In genomic region chr2:179265082-179265575, GRCh38 we compare ENCODE assay signal across 8 cellular contexts. TPM values are rescaled to one million over a fixed set of nuclear protein-coding genes. Genes with fewer than 3 reads are reported as not detected.
A peak's percentile ranks its signal among the peaks of the same experiment; 100 is the strongest.
DNase-seq lines count a peak whose midpoint lies in the region; ATAC-seq and TF ChIP-seq lines count a peak whose summit lies in the region.

No MANE protein-coding gene starts in this region.

- DNase-seq in G401 (ENCODE audit: low spot score) (peak; percentile 45), Panc1 (ENCODE audit: low read depth, low spot score) (no peak), endodermal cell (no peak), NCI-H2171 treated with DMSO at 0.1 percent for 48 hours (lab: John Stamatoyannopoulos, UW) (no peak), COLO668 (lab: John Stamatoyannopoulos, UW; ENCODE audit: unreplicated experiment) (no peak)
- DNase-seq in naive thymus-derived CD8-positive, alpha-beta T cell: no peak

- no peaks in the 10 kb centered on the region for H3K9me3 Mint-ChIP-seq in endodermal cell
- H3K9me3 Mint-ChIP-seq in naive thymus-derived CD8-positive, alpha-beta T cell: no peaks in the 10 kb centered on the region

- H3K27ac ChIP-seq in Panc1 (ENCODE audit: low read length) (peak overlapping the region; percentile 73; the same call in 1 of the 2 replicates), endodermal cell (ENCODE audit: low read depth, low read length) (no peak overlapping the region)

- H3K4me3 ChIP-seq in Panc1 (ENCODE audit: low read depth in 2 of 2, low read length in 2 of 2) (peak overlapping the region; percentile 50 to 78), endodermal cell (ENCODE audit: low read length) (peak overlapping the region; percentile 60)

- peak overlapping the region; percentile 83 for H3K4me3 Mint-ChIP-seq in endodermal cell
- H3K4me3 Mint-ChIP-seq in naive thymus-derived CD8-positive, alpha-beta T cell: peak overlapping the region; percentile 50 to 89 (median 80)

- peaks cover 25% of the 10 kb centered on the region for H3K4me1 Mint-ChIP-seq in endodermal cell
- peaks cover 6 to 50% (median 15%) of the 10 kb centered on the region in 4 donors for H3K4me1 Mint-ChIP-seq in naive thymus-derived CD8-positive, alpha-beta T cell

- H3K27me3 Mint-ChIP-seq in endodermal cell (ENCODE audit: insufficient read depth): peaks cover 6% of the 10 kb centered on the region
- peaks cover 14 to 21% (median 17%) of the 10 kb centered on the region in 5 donors for H3K27me3 Mint-ChIP-seq in naive thymus-derived CD8-positive, alpha-beta T cell

- no peaks in the 10 kb centered on the region; the same call in 1 of the 2 replicates for H3K36me3 ChIP-seq in Panc1 (ENCODE audit: control insufficient read depth, insufficient read depth, low read length)
- H3K36me3 ChIP-seq in endodermal cell (ENCODE audit: control insufficient read depth, insufficient read depth, low read length): no peaks in the 10 kb centered on the region

- H3K4me1 ChIP-seq in Panc1 (ENCODE audit: control insufficient read depth, insufficient read depth, low read length) (peaks cover 6% of the 10 kb centered on the region; the same call in 1 of the 2 replicates), endodermal cell (ENCODE audit: control insufficient read depth, insufficient read depth, low read length) (no peaks in the 10 kb centered on the region)

- peak overlapping the region; percentile 52 for H3K27ac Mint-ChIP-seq in endodermal cell
- peak overlapping the region in 4 of 10 donors; percentile 45 to 75 (median 63) for H3K27ac Mint-ChIP-seq in naive thymus-derived CD8-positive, alpha-beta T cell

- in situ Hi-C loops in G401 (cut with HindIII; ENCODE audit: low sequenced_read_pairs): no loop called here
- in situ Hi-C loops in Panc1 (cut with HindIII; ENCODE audit: low pct_unique_long_range_greater_than_20kb, low sequenced_read_pairs): no loop called here

- no peaks in the 10 kb centered on the region for H3K36me3 Mint-ChIP-seq in endodermal cell (ENCODE audit: low read depth)
- H3K36me3 Mint-ChIP-seq in naive thymus-derived CD8-positive, alpha-beta T cell: no peaks in the 10 kb centered on the region

- CTCF ChIA-PET in Panc1 (lab: Charles Lee): no interaction called here

- no peak for TF ChIP-seq CTCF in Panc1 (IDR thresholded peaks at IDR 0.05)
- no peak for TF ChIP-seq CTCF in endodermal cell (conservative IDR thresholded peaks at IDR 0.05)

- POLR2A ChIA-PET in Panc1 (lab: Charles Lee): no interaction called here
- POLR2A ChIA-PET in naive thymus-derived CD8-positive, alpha-beta T cell (lab: Charles Lee): no interaction called here

- WGBS in endodermal cell (ENCODE audit: insufficient coverage in 1 of 2, insufficient read length in 1 of 2), 2 experiments: 66 to 93% methylated on average over 4 to 6 of the region's 6 CpGs

- intact Hi-C loops in Panc1 (cut with micrococcal nuclease; ENCODE audit: unreplicated experiment): no loop called here

- no peak for ATAC-seq in Panc1
- ATAC-seq in naive thymus-derived CD8-positive, alpha-beta T cell: no peak
- ATAC-seq in GM21529 (IDR thresholded peaks at IDR 0.05; ENCODE audit: unreplicated experiment): no peak
- no peak for ATAC-seq in HG03196 (IDR thresholded peaks at IDR 0.05; ENCODE audit: unreplicated experiment)

- H3K9ac ChIP-seq in endodermal cell (ENCODE audit: extremely low read depth, low read length, poor library complexity, severe bottlenecking): no peak overlapping the region

- BruUV-seq in Panc1 (replicated peaks; lab: Mats Ljungman, UMichigan): no TSS peak

- H3K27me3 ChIP-seq in Panc1 (ENCODE audit: control insufficient read depth, insufficient read depth, low read length) (no peaks in the 10 kb centered on the region), endodermal cell (ENCODE audit: control insufficient read depth, insufficient read depth, low read length, poor library complexity, severe bottlenecking) (no peaks in the 10 kb centered on the region)

- no peaks in the 10 kb centered on the region for H3K9me3 ChIP-seq in Panc1 (ENCODE audit: control insufficient read depth, insufficient read depth, low read depth, low read length)
- H3K9me3 ChIP-seq in endodermal cell (ENCODE audit: control insufficient read depth, low read length): peaks cover 4% of the 10 kb centered on the region

RNA-seq across cellular contexts. Expression of gene SESTD1, which starts 0.5 kb away (rescaled TPM):
- total RNA-seq in G401 (2014; rRNA removed; shearing (Covaris generic)): 1.9 and 3.9 TPM in 2 replicates
- total RNA-seq in Panc1 (2021; ENCODE audit: unreplicated experiment) (31.3 TPM), endodermal cell (10 to 100 TPM; 51.3 to 75.4 TPM)
- 14.9 TPM for polyA plus RNA-seq in Panc1 (2012; ENCODE audit: insufficient read length)
- polyA plus RNA-seq in endodermal cell (2013, experiment 1 of 2): 63.4 TPM
- 59.7 TPM for polyA plus RNA-seq in endodermal cell (2013, experiment 2 of 2)
- total RNA-seq in naive thymus-derived CD8-positive, alpha-beta T cell: 1 to 10 TPM; 4.9 to 5.3 TPM
- polyA plus RNA-seq in naive thymus-derived CD8-positive, alpha-beta T cell: 1 to 10 TPM in 2 of 3 donors, under 1 TPM in 1; 0.27 to 1.4 (median 1.0) TPM
